16 cellular contexts compared by ENCODE assay signal in the genomic region with DNA sequence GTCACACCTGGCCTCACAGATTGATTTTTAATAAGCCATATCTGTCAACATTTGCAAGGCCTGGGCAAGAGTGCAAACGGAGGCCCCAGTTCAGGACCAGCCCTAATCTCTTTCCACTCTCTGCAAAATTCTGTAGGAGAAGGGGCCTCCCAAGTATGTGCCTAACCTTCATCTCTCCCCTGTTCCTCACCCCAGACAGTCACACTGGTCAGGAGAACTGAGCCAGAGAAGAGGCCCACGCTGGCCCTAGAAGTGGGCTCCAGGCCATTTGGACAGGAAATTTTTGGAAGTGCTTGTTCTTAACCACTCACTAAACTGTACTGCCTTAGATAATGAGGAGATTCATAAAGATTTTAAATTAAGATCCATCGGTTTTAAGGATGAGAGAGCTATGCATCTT.
DNase-seq lines count a peak whose midpoint lies in the region; ATAC-seq and TF ChIP-seq lines count a peak whose summit lies in the region.
"Had no signal": no experiment of that assay in that cellular context is flagged by ENCODE, and none has a peak within 500 bp of the region (broad histone marks: within the 10 kb centered on the region; RNA-seq: fewer than 3 reads in every experiment).

No MANE protein-coding gene starts in this region.

- WGBS in hepatocyte (ENCODE audit: low lambda C conversion rate, missing lambda C conversion rate): 65% methylated on average over 3 of the region's 3 CpGs
- 82% methylated on average over 3 of the region's 3 CpGs for WGBS in smooth muscle cell (ENCODE audit: low lambda C conversion rate)

- no peaks in the 10 kb centered on the region for H4K20me1 ChIP-seq in fibroblast of lung (ENCODE audit: control insufficient read depth, extremely low read depth, insufficient read depth, low read length)
- no peaks in the 10 kb centered on the region for H4K20me1 ChIP-seq in hepatocyte (ENCODE audit: insufficient read depth, poor library complexity, severe bottlenecking)
- no peaks in the 10 kb centered on the region for H4K20me1 ChIP-seq in smooth muscle cell (ENCODE audit: low read depth)

- H3K9ac ChIP-seq in fibroblast of lung (ENCODE audit: insufficient read depth, low read length) (no peak overlapping the region), smooth muscle cell (ENCODE audit: low read depth) (no peak overlapping the region)

- peak; percentile 63 for ATAC-seq in Right ventricle myocardium inferior
- no peak for ATAC-seq in gastrocnemius medialis
- ATAC-seq: K562 had no signal

- no peaks in the 10 kb centered on the region for H3K9me3 Mint-ChIP-seq in nephron progenitor cell

- TF ChIP-seq POLR2A in gastrocnemius medialis (IDR thresholded peaks at IDR 0.05): no peak

- TF ChIP-seq CTCF in left ventricle myocardium inferior (IDR thresholded peaks at IDR 0.05; ENCODE audit: borderline replicate concordance): no peak
- TF ChIP-seq CTCF in fibroblast of lung (conservative IDR thresholded peaks at IDR 0.05 in 1 of 2, IDR thresholded peaks at IDR 0.05 in 1 of 2; ENCODE audit: low read depth in 1 of 2, low read length in 2 of 2): no peak
- no peak for TF ChIP-seq CTCF in hepatocyte (IDR thresholded peaks at IDR 0.05; ENCODE audit: poor library complexity)
- no peak for TF ChIP-seq CTCF in smooth muscle cell (IDR thresholded peaks at IDR 0.05; ENCODE audit: borderline replicate concordance, insufficient read depth, poor library complexity, severe bottlenecking)
- no peak for TF ChIP-seq CTCF in gastrocnemius medialis (IDR thresholded peaks at IDR 0.05 in 4 of 5, conservative IDR thresholded peaks at IDR 0.05 in 1 of 5)
- TF ChIP-seq CTCF in nephron progenitor cell (IDR thresholded peaks at IDR 0.05): no peak

- H2AFZ ChIP-seq in fibroblast of lung (ENCODE audit: low read length): peak overlapping the region; percentile 48
- H2AFZ ChIP-seq in hepatocyte: no peak overlapping the region
- H2AFZ ChIP-seq in smooth muscle cell (ENCODE audit: low read depth): peak overlapping the region; percentile 85

- no peak overlapping the region for H3K27ac Mint-ChIP-seq in nephron progenitor cell

- H3K9me2 ChIP-seq in hepatocyte (replicated peaks; ENCODE audit: insufficient read depth): no peaks in the 10 kb centered on the region

- no peak for DNase-seq in Right ventricle myocardium inferior (ENCODE audit: missing footprints)
- DNase-seq in left ventricle myocardium inferior: no peak
- no peak for DNase-seq in fibroblast of lung (ENCODE audit: low read depth in 2 of 2)
- DNase-seq in hepatocyte (ENCODE audit: low spot score): no peak
- no peak for DNase-seq in smooth muscle cell (lab: John Stamatoyannopoulos, UW; ENCODE audit: unreplicated experiment)
- DNase-seq in gastrocnemius medialis: no peak
- DNase-seq in nephron progenitor cell: no peak
- no peak for DNase-seq in foreskin melanocyte
- DNase-seq: GF-D8, GOT3, NCI-H1417 treated with DMSO at 0.1 percent for 48 hours, NCI-H1930, NCI-H2171 treated with DMSO at 0.1 percent for 48 hours, NCI-H510A treated with DMSO at 0.1 percent for 48 hours, SHP77 treated with DMSO at 0.1 percent for 48 hours had no signal

- H3K36me3 ChIP-seq in left ventricle myocardium inferior (no peaks in the 10 kb centered on the region), fibroblast of lung (ENCODE audit: control insufficient read depth, insufficient read depth, low read length) (no peaks in the 10 kb centered on the region), hepatocyte (replicated peaks; ENCODE audit: insufficient read depth, low read depth) (no peaks in the 10 kb centered on the region), smooth muscle cell (ENCODE audit: low read depth) (no peaks in the 10 kb centered on the region), gastrocnemius medialis (no peaks in the 10 kb centered on the region)

- H3K4me1 ChIP-seq in left ventricle myocardium inferior (peaks cover 29% of the 10 kb centered on the region), fibroblast of lung (ENCODE audit: control insufficient read depth, extremely low read depth, insufficient read depth, low read length) (peaks cover 4% of the 10 kb centered on the region), hepatocyte (ENCODE audit: insufficient read depth) (no peaks in the 10 kb centered on the region), smooth muscle cell (ENCODE audit: low read depth) (peaks cover 5% of the 10 kb centered on the region), gastrocnemius medialis (no peaks in the 10 kb centered on the region)

- H3K9me3 ChIP-seq in left ventricle myocardium inferior (replicated peaks) (no peaks in the 10 kb centered on the region), fibroblast of lung (ENCODE audit: control insufficient read depth, insufficient read depth, low read depth, low read length) (no peaks in the 10 kb centered on the region), hepatocyte (ENCODE audit: low read depth) (no peaks in the 10 kb centered on the region), smooth muscle cell (replicated peaks; ENCODE audit: low read depth) (no peaks in the 10 kb centered on the region), gastrocnemius medialis (no peaks in the 10 kb centered on the region)

- no peaks in the 10 kb centered on the region for H3K36me3 Mint-ChIP-seq in nephron progenitor cell (ENCODE audit: low read depth)

- H3K4me2 ChIP-seq in fibroblast of lung (ENCODE audit: extremely low read depth, insufficient read depth, low read length) (no peak overlapping the region), hepatocyte (no peak overlapping the region), smooth muscle cell (no peak overlapping the region)

- H3K27me3 Mint-ChIP-seq in nephron progenitor cell (ENCODE audit: low read depth, poor library complexity): no peaks in the 10 kb centered on the region

- intact Hi-C loops in Right ventricle myocardium inferior (cut with DNase I): no loop called here
- intact Hi-C loops in left ventricle myocardium inferior (cut with micrococcal nuclease): no loop called here
- intact Hi-C loops in gastrocnemius medialis (cut with DNase I; ENCODE audit: low total_unique reads): no loop called here

- H3K4me3 Mint-ChIP-seq in nephron progenitor cell: no peak overlapping the region

- H3K27ac ChIP-seq in left ventricle myocardium inferior (replicated peaks) (no peak overlapping the region), fibroblast of lung (ENCODE audit: insufficient read depth, low read length) (peak overlapping the region; percentile 77), hepatocyte (peak overlapping the region; percentile 4), smooth muscle cell (ENCODE audit: low read depth) (peak overlapping the region; percentile 69), gastrocnemius medialis (no peak overlapping the region)

- H3K79me2 ChIP-seq in fibroblast of lung (ENCODE audit: control insufficient read depth, insufficient read depth, low read length) (no peaks in the 10 kb centered on the region), hepatocyte (no peaks in the 10 kb centered on the region), smooth muscle cell (ENCODE audit: low read depth) (no peaks in the 10 kb centered on the region)

- in situ Hi-C loops in gastrocnemius medialis (cut with MboI; ENCODE audit: low sequenced_read_pairs in 4 of 4): no loop called here

- peaks cover 25% of the 10 kb centered on the region for H3K4me1 Mint-ChIP-seq in nephron progenitor cell

- peaks cover 8% of the 10 kb centered on the region for H3F3A ChIP-seq in smooth muscle cell (ENCODE audit: low read depth)

- H3K27me3 ChIP-seq in left ventricle myocardium inferior (ENCODE audit: low read depth): no peaks in the 10 kb centered on the region
- no peaks in the 10 kb centered on the region for H3K27me3 ChIP-seq in fibroblast of lung (ENCODE audit: control insufficient read depth, insufficient read depth, low read length)
- H3K27me3 ChIP-seq in hepatocyte: no peaks in the 10 kb centered on the region
- no peaks in the 10 kb centered on the region for H3K27me3 ChIP-seq in smooth muscle cell (ENCODE audit: low read depth)
- H3K27me3 ChIP-seq in gastrocnemius medialis: no peaks in the 10 kb centered on the region

- H3K4me3 ChIP-seq in left ventricle myocardium inferior (no peak overlapping the region), fibroblast of lung (replicated peaks in 1 of 4; ENCODE audit: control extremely low read depth in 1 of 4, insufficient read depth in 1 of 4, low read depth in 3 of 4, low read length in 4 of 4) (no peak overlapping the region), hepatocyte (no peak overlapping the region), smooth muscle cell (no peak overlapping the region), gastrocnemius medialis (no peak overlapping the region)
- H3K4me3 ChIP-seq: K562 had no signal

Comparison
In these comparisons a context has a peak if more than half of its experiments do, and no peak if none do; other contexts are left out.
1. H3K27ac ChIP-seq: peak in fibroblast of lung (single experiment), hepatocyte (single experiment) and smooth muscle cell (single experiment); none in left ventricle myocardium inferior (single experiment) and gastrocnemius medialis (0 of 4).